24 cellular contexts compared by ENCODE assay signal in genomic region chr6:45584127-45584526, GRCh38.
A peak's percentile ranks its signal among the peaks of the same experiment; 100 is the strongest.
DNase-seq lines count a peak whose midpoint lies in the region; ATAC-seq lines count a peak whose summit lies in the region.
"Had no signal": no experiment of that assay in that cellular context is flagged by ENCODE, and none has a peak within 500 bp of the region (broad histone marks: within the 10 kb centered on the region; RNA-seq: fewer than 3 reads in every experiment).

No MANE protein-coding gene starts in this region.

- no peaks in the 10 kb centered on the region for H3K36me3 ChIP-seq in trophoblast cell (ENCODE audit: control insufficient read depth in 1 of 2, insufficient read depth in 2 of 2, low read length in 2 of 2)
- H3K36me3 ChIP-seq: heart right ventricle, left ventricle myocardium inferior, right lobe of liver, tibial artery had no signal

- peak; percentile 59 for ATAC-seq in activated naive CD8-positive, alpha-beta T cell treated with anti-CD3 and anti-CD28 coated beads, Interleukin-2, amount 50 U/mL, for 24 hours
- ATAC-seq in HG02610 (IDR thresholded peaks at IDR 0.05; ENCODE audit: unreplicated experiment), result no peak
- ATAC-seq: heart right ventricle; PC-3; right lobe of liver; stimulated activated memory B cell treated with anti-CD40 and anti-IgM and Interleukin-4, amounts not matched to agents 10 μg/mL and 1 μg/mL and 100 μg/mL, for 72 hours had no signal

- H3K18ac ChIP-seq in trophoblast cell (ENCODE audit: low read length), result no peak overlapping the region

- no peak overlapping the region for H2BK12ac ChIP-seq in trophoblast cell (ENCODE audit: low read length)

- H3K9ac ChIP-seq in trophoblast cell (ENCODE audit: low read length), result no peak overlapping the region

- peaks cover 52% of the 10 kb centered on the region for H3K4me1 Mint-ChIP-seq in activated naive CD8-positive, alpha-beta T cell treated with anti-CD3 and anti-CD28 coated beads, Interleukin-2, amount 50 U/mL, for 24 hours
- H3K4me1 Mint-ChIP-seq: neural crest cell had no signal

- H3K79me2 ChIP-seq in trophoblast cell (ENCODE audit: control insufficient read depth, insufficient read depth, low read length, poor library complexity), result no peaks in the 10 kb centered on the region

- H3K4me3 ChIP-seq in trophoblast cell (ENCODE audit: low read depth, low read length), result no peak overlapping the region
- H3K4me3 ChIP-seq: dorsolateral prefrontal cortex, heart right ventricle, left ventricle myocardium inferior, right lobe of liver, tibial artery had no signal

- WGBS in trophoblast cell (ENCODE audit: extremely low coverage, insufficient coverage, insufficient read length), result no CpG with 5 or more reads among the region's 2 CpGs

- H3K9me3 ChIP-seq in trophoblast cell (ENCODE audit: insufficient read depth, low read depth, low read length), result no peaks in the 10 kb centered on the region
- H3K9me3 ChIP-seq: right lobe of liver, tibial artery had no signal

- H4K91ac ChIP-seq in trophoblast cell (ENCODE audit: low read depth, low read length), result no peak overlapping the region

- H2AFZ ChIP-seq in trophoblast cell (ENCODE audit: insufficient read depth, low read length, poor library complexity), result no peak overlapping the region

- H3K9me3 Mint-ChIP-seq in activated naive CD8-positive, alpha-beta T cell treated with anti-CD3 and anti-CD28 coated beads, Interleukin-2, amount 50 U/mL, for 24 hours, result peaks cover 11% of the 10 kb centered on the region

- peaks cover 13% of the 10 kb centered on the region for H3K36me3 Mint-ChIP-seq in activated naive CD8-positive, alpha-beta T cell treated with anti-CD3 and anti-CD28 coated beads, Interleukin-2, amount 50 U/mL, for 24 hours (ENCODE audit: low read depth)

- H4K12ac ChIP-seq in trophoblast cell (ENCODE audit: low read depth, low read length), result no peak overlapping the region

- H2AK5ac ChIP-seq in trophoblast cell (ENCODE audit: low read length), result no peak overlapping the region

- H3K27me3 ChIP-seq in trophoblast cell (ENCODE audit: insufficient read depth, low read length), result no peaks in the 10 kb centered on the region
- H3K27me3 ChIP-seq: heart right ventricle, right lobe of liver, tibial artery had no signal

- no peaks in the 10 kb centered on the region for H3K4me1 ChIP-seq in trophoblast cell (ENCODE audit: control insufficient read depth in 1 of 2, insufficient read depth in 2 of 2, low read length in 2 of 2)
- H3K4me1 ChIP-seq: left ventricle myocardium inferior, right lobe of liver, tibial artery had no signal

- H3K4me2 ChIP-seq in trophoblast cell (ENCODE audit: low read length), result no peak overlapping the region

- no peak overlapping the region for H3K4ac ChIP-seq in trophoblast cell (ENCODE audit: low read depth, low read length)

- H2BK5ac ChIP-seq in trophoblast cell (ENCODE audit: low read depth, low read length, poor library complexity), result no peak overlapping the region

- peak overlapping the region; percentile 74 for H3K27ac Mint-ChIP-seq in activated naive CD8-positive, alpha-beta T cell treated with anti-CD3 and anti-CD28 coated beads, Interleukin-2, amount 50 U/mL, for 24 hours
- H3K27ac Mint-ChIP-seq: stimulated activated memory B cell treated with anti-CD40 and anti-IgM and Interleukin-4, amounts not matched to agents 10 μg/mL and 1 μg/mL and 100 μg/mL, for 72 hours had no signal

- no peak overlapping the region for H2BK120ac ChIP-seq in trophoblast cell (ENCODE audit: insufficient read depth, low read length, poor library complexity)

- no peak overlapping the region for H3K27ac ChIP-seq in trophoblast cell (ENCODE audit: low read depth, low read length)
- H3K27ac ChIP-seq: dorsolateral prefrontal cortex, heart right ventricle, left ventricle myocardium inferior, right lobe of liver, tibial artery had no signal

- no peaks in the 10 kb centered on the region for H3K79me1 ChIP-seq in trophoblast cell (ENCODE audit: low read length)

- H3K4me3 Mint-ChIP-seq in activated naive CD8-positive, alpha-beta T cell treated with anti-CD3 and anti-CD28 coated beads, Interleukin-2, amount 50 U/mL, for 24 hours, result no peak overlapping the region
- H3K4me3 Mint-ChIP-seq: neural crest cell; stimulated activated memory B cell treated with anti-CD40 and anti-IgM and Interleukin-4, amounts not matched to agents 10 μg/mL and 1 μg/mL and 100 μg/mL, for 72 hours had no signal

- H3K14ac ChIP-seq in trophoblast cell (ENCODE audit: low read length), result no peak overlapping the region

- peak; percentile 36 for DNase-seq in activated CD4-positive, alpha-beta T cell treated with anti-CD3 and anti-CD28 coated beads for 48 hours
- no peak for DNase-seq in activated CD4-positive, alpha-beta T cell treated with anti-CD3 and anti-CD28 coated beads, Interleukin-2, amount 50 U/mL, for 1 hour
- peak; percentile 49 for DNase-seq in stimulated activated CD4-positive, alpha-beta T cell treated with anti-CD3 and anti-CD28 coated beads, Interleukin-4, amount 100 ng/mL, for 24 hours
- no peak for DNase-seq in stimulated activated CD4-positive, alpha-beta T cell treated with anti-CD3 and anti-CD28 coated beads, Interleukin-4, amount 100 ng/mL, for 4 hours
- no peak for DNase-seq in activated naive CD8-positive, alpha-beta T cell treated with anti-CD3 and anti-CD28 coated beads, Interleukin-2, amount 50 U/mL, for 24 hours
- DNase-seq in trophoblast cell (no peak), NCI-H2196 treated with DMSO at 0.1 percent for 48 hours (lab: John Stamatoyannopoulos, UW; ENCODE audit: unreplicated experiment) (no peak)
- DNase-seq: AML-193, anterior cingulate cortex, dorsolateral prefrontal cortex, HCEC 1CT, heart right ventricle, left ventricle myocardium inferior, midbrain, NCI-H1417, NCI-H2081 treated with DMSO at 0.1 percent for 48 hours, NCI-H446, PC-3, right lobe of liver, Right ventricle myocardium superior, tibial artery had no signal

- H3K23ac ChIP-seq in trophoblast cell (ENCODE audit: low read length), result no peak overlapping the region

- H4K8ac ChIP-seq in trophoblast cell (ENCODE audit: low read depth, low read length), result no peak overlapping the region

- H3K27me3 Mint-ChIP-seq in activated naive CD8-positive, alpha-beta T cell treated with anti-CD3 and anti-CD28 coated beads, Interleukin-2, amount 50 U/mL, for 24 hours, result no peaks in the 10 kb centered on the region
- H3K27me3 Mint-ChIP-seq: stimulated activated memory B cell treated with anti-CD40 and anti-IgM and Interleukin-4, amounts not matched to agents 10 μg/mL and 1 μg/mL and 100 μg/mL, for 72 hours had no signal

Comparison
In these comparisons a context has a peak if more than half of its experiments do, and no peak if none do; other contexts are left out.
1. DNase-seq: peak in activated CD4-positive, alpha-beta T cell treated with anti-CD3 and anti-CD28 coated beads for 48 hours (single experiment) and stimulated activated CD4-positive, alpha-beta T cell treated with anti-CD3 and anti-CD28 coated beads, Interleukin-4, amount 100 ng/mL, for 24 hours (single experiment); none in activated CD4-positive, alpha-beta T cell treated with anti-CD3 and anti-CD28 coated beads, Interleukin-2, amount 50 U/mL, for 1 hour (single experiment), stimulated activated CD4-positive, alpha-beta T cell treated with anti-CD3 and anti-CD28 coated beads, Interleukin-4, amount 100 ng/mL, for 4 hours (0 of 2), activated naive CD8-positive, alpha-beta T cell treated with anti-CD3 and anti-CD28 coated beads, Interleukin-2, amount 50 U/mL, for 24 hours (single experiment), trophoblast cell (0 of 2) and NCI-H2196 treated with DMSO at 0.1 percent for 48 hours (single experiment).